Comparison of ENCODE assay signal across 25 cellular contexts in genomic region chr6:11773013-11773412, GRCh38. TPM values are rescaled to one million over a fixed set of nuclear protein-coding genes. Genes with fewer than 3 reads are reported as not detected.
DNase-seq lines count a peak whose midpoint lies in the region; ATAC-seq and TF ChIP-seq lines count a peak whose summit lies in the region.
"Had no signal": no experiment of that assay in that cellular context is flagged by ENCODE, and none has a peak within 500 bp of the region (broad histone marks: within the 10 kb centered on the region; RNA-seq: fewer than 3 reads in every experiment).

No MANE protein-coding gene starts in this region.

- H3K4me3 ChIP-seq in mammary epithelial cell (replicated peaks in 1 of 3; ENCODE audit: insufficient read depth in 1 of 3, low read depth in 2 of 3, low read length in 3 of 3) = no peak overlapping the region
- H3K4me3 ChIP-seq: adrenal gland; BLaER1 treated with 17β-estradiol and CSF1 and Interleukin-3, amounts not matched to agents 10 nM and 100 nM; cardiac muscle cell; MG63; SK-N-MC; upper lobe of left lung had no signal

- peak overlapping the region; percentile 4 for H3K27ac Mint-ChIP-seq in stimulated activated naive CD8-positive, alpha-beta T cell treated with anti-CD3 and anti-CD28 coated beads, Interleukin-15, Interleukin-2, amounts not matched to agents 100 ng/mL and 50 ng/mL, for 24 hours
- peak overlapping the region; percentile 22 for H3K27ac Mint-ChIP-seq in mesothelial cell of epicardium
- H3K27ac Mint-ChIP-seq: activated CD4-positive, alpha-beta memory T cell treated with anti-CD3 and anti-CD28 coated beads for 36 hours; IgD-negative memory B cell; T-helper 2 cell treated with Interferon-gamma antibody and Interleukin-4, amounts not matched to agents 5 μg/mL and 100 μg/mL, for 36 hours; WTC11 had no signal

- no peaks in the 10 kb centered on the region for H3K36me3 ChIP-seq in mammary epithelial cell (ENCODE audit: insufficient read depth, low read length)
- H3K36me3 ChIP-seq: adrenal gland; BLaER1 treated with 17β-estradiol and CSF1 and Interleukin-3, amounts not matched to agents 10 nM and 100 nM; cardiac muscle cell; MG63; upper lobe of left lung had no signal

- no peaks in the 10 kb centered on the region for H3K9me3 Mint-ChIP-seq in stimulated activated naive CD8-positive, alpha-beta T cell treated with anti-CD3 and anti-CD28 coated beads, Interleukin-15, Interleukin-2, amounts not matched to agents 100 ng/mL and 50 ng/mL, for 24 hours
- no peaks in the 10 kb centered on the region for H3K9me3 Mint-ChIP-seq in mesothelial cell of epicardium
- H3K9me3 Mint-ChIP-seq: activated CD4-positive, alpha-beta memory T cell treated with anti-CD3 and anti-CD28 coated beads for 36 hours; nephron progenitor cell; T-helper 2 cell treated with Interferon-gamma antibody and Interleukin-4, amounts not matched to agents 5 μg/mL and 100 μg/mL, for 36 hours; WTC11 had no signal

- H3K4me1 Mint-ChIP-seq in stimulated activated naive CD8-positive, alpha-beta T cell treated with anti-CD3 and anti-CD28 coated beads, Interleukin-15, Interleukin-2, amounts not matched to agents 100 ng/mL and 50 ng/mL, for 24 hours (ENCODE audit: low read depth) = peaks cover 31% of the 10 kb centered on the region
- H3K4me1 Mint-ChIP-seq in mesothelial cell of epicardium = peaks cover 34% of the 10 kb centered on the region

- H3K4me3 Mint-ChIP-seq in stimulated activated naive CD8-positive, alpha-beta T cell treated with anti-CD3 and anti-CD28 coated beads, Interleukin-15, Interleukin-2, amounts not matched to agents 100 ng/mL and 50 ng/mL, for 24 hours = no peak overlapping the region
- H3K4me3 Mint-ChIP-seq in mesothelial cell of epicardium = no peak overlapping the region
- H3K4me3 Mint-ChIP-seq: activated CD4-positive, alpha-beta memory T cell treated with anti-CD3 and anti-CD28 coated beads for 36 hours; IgD-negative memory B cell; nephron progenitor cell; T-helper 2 cell treated with Interferon-gamma antibody and Interleukin-4, amounts not matched to agents 5 μg/mL and 100 μg/mL, for 36 hours; WTC11 had no signal

- H3K36me3 Mint-ChIP-seq in stimulated activated naive CD8-positive, alpha-beta T cell treated with anti-CD3 and anti-CD28 coated beads, Interleukin-15, Interleukin-2, amounts not matched to agents 100 ng/mL and 50 ng/mL, for 24 hours (ENCODE audit: low read depth) = no peaks in the 10 kb centered on the region
- H3K36me3 Mint-ChIP-seq in mesothelial cell of epicardium = no peaks in the 10 kb centered on the region
- H3K36me3 Mint-ChIP-seq: activated CD4-positive, alpha-beta memory T cell treated with anti-CD3 and anti-CD28 coated beads for 36 hours; IgD-negative memory B cell; WTC11 had no signal

- dilution Hi-C loops in mammary epithelial cell (cut with HindIII; ENCODE audit: low sequenced_read_pairs) = loop anchor here (5.0 kb wide), 1 partner anchor 104 kb away; no protein-coding TSS in a partner anchor

- H2AFZ ChIP-seq in mammary epithelial cell (ENCODE audit: low read depth, low read length) = peak overlapping the region; percentile 60

- no peaks in the 10 kb centered on the region for H4K20me1 ChIP-seq in mammary epithelial cell (ENCODE audit: insufficient read depth, low read length)
- H4K20me1 ChIP-seq: BLaER1 treated with 17β-estradiol and CSF1 and Interleukin-3, amounts not matched to agents 10 nM and 100 nM had no signal

- WGBS in mammary epithelial cell (ENCODE audit: low coverage, missing lambda C conversion rate) = 90% methylated on average over 5 of the region's 5 CpGs

- DNase-seq in stimulated activated naive CD8-positive, alpha-beta T cell treated with anti-CD3 and anti-CD28 coated beads, Interleukin-15, Interleukin-2, amounts not matched to agents 100 U/mL and 50 U/mL, for 24 hours = no peak
- DNase-seq in mammary epithelial cell (no peak), mesothelial cell of epicardium (ENCODE audit: low spot score in 2 of 2, unreplicated experiment in 2 of 2) (no peak), inferior parietal cortex (ENCODE audit: extremely low spot score) (no peak), NCI-H1694 treated with DMSO at 0.1 percent for 48 hours (lab: John Stamatoyannopoulos, UW) (no peak), hepatic stellate cell (ENCODE audit: low spot score) (no peak), SHP77 treated with DMSO at 0.1 percent for 48 hours (lab: John Stamatoyannopoulos, UW) (no peak)
- DNase-seq: activated gamma-delta T cell treated with Interleukin-2 at 50 U/mL for 16 hours; adrenal gland; NCI-H1930; NCI-H345; nephron progenitor cell; posterior cingulate gyrus; small intestine; stimulated activated CD4-positive, alpha-beta T cell treated with anti-CD3 and anti-CD28 coated beads, Interleukin-2, amount 100 ng/mL, for 48 hours; upper lobe of left lung had no signal

- no peaks in the 10 kb centered on the region for H3K27me3 Mint-ChIP-seq in stimulated activated naive CD8-positive, alpha-beta T cell treated with anti-CD3 and anti-CD28 coated beads, Interleukin-15, Interleukin-2, amounts not matched to agents 100 ng/mL and 50 ng/mL, for 24 hours
- no peaks in the 10 kb centered on the region for H3K27me3 Mint-ChIP-seq in mesothelial cell of epicardium (ENCODE audit: low read depth)

- CTCF ChIA-PET in mammary epithelial cell (lab: Charles Lee; ENCODE audit: low non-redundant PET) = interaction anchor here (0.6 kb wide), 1 partner anchor 64 kb away, joined by 3 read pairs; no protein-coding TSS in a partner anchor

- TF ChIP-seq CTCF in mammary epithelial cell (conservative IDR thresholded peaks at IDR 0.05 in 1 of 2, IDR thresholded peaks at IDR 0.05 in 1 of 2; ENCODE audit: extremely low read depth in 1 of 2, insufficient read depth in 1 of 2, low read depth in 1 of 2, low read length in 2 of 2) (no peak), mesothelial cell of epicardium (IDR thresholded peaks at IDR 0.05; ENCODE audit: unreplicated experiment) (no peak)

- H3K4me1 ChIP-seq in mammary epithelial cell (ENCODE audit: insufficient read depth, low read length) = peaks cover 54% of the 10 kb centered on the region

- ATAC-seq in stimulated activated naive CD8-positive, alpha-beta T cell treated with anti-CD3 and anti-CD28 coated beads, Interleukin-15, Interleukin-2, amounts not matched to agents 100 U/mL and 50 U/mL, for 24 hours = no peak
- ATAC-seq: WTC11 had no signal

- H3K9ac ChIP-seq in mammary epithelial cell (ENCODE audit: insufficient read depth, low read length) = peak overlapping the region; percentile 64
- H3K9ac ChIP-seq: BLaER1 treated with 17β-estradiol and CSF1 and Interleukin-3, amounts not matched to agents 10 nM and 100 nM had no signal

- H3K79me2 ChIP-seq in mammary epithelial cell (ENCODE audit: insufficient read depth, low read length) = no peaks in the 10 kb centered on the region

- H3K27me3 ChIP-seq in mammary epithelial cell (ENCODE audit: insufficient read depth, low read length) = no peaks in the 10 kb centered on the region
- H3K27me3 ChIP-seq: adrenal gland; BLaER1 treated with 17β-estradiol and CSF1 and Interleukin-3, amounts not matched to agents 10 nM and 100 nM; cardiac muscle cell; MG63; upper lobe of left lung had no signal

- in situ Hi-C loops in mammary epithelial cell (cut with MboI; ENCODE audit: low sequenced_read_pairs in 2 of 2) = loop anchor here (5.0 to 25.0 kb wide), 2 partner anchors 34 to 239 kb away; partner anchors contain the start of gene HIVEP1 (in 1 of the 2)

- H3K9me3 ChIP-seq in mammary epithelial cell (replicated peaks; ENCODE audit: insufficient read depth, low read length) = no peaks in the 10 kb centered on the region
- H3K9me3 ChIP-seq: adrenal gland, MG63, upper lobe of left lung had no signal

- intact Hi-C loops in mammary epithelial cell (cut with micrococcal nuclease) = loop anchor here (10.0 kb wide), 2 partner anchors 188 to 462 kb away; no protein-coding TSS in a partner anchor

- BruUV-seq in mammary epithelial cell (replicated peaks; lab: Mats Ljungman, UMichigan) = no TSS peak

- H3K4me2 ChIP-seq in mammary epithelial cell (ENCODE audit: insufficient read depth, low read depth, low read length) = peak overlapping the region; percentile 53

- peak overlapping the region; percentile 99 for H3K27ac ChIP-seq in mammary epithelial cell (ENCODE audit: insufficient read depth, low read depth, low read length)
- H3K27ac ChIP-seq: adrenal gland, cardiac muscle cell, SK-N-MC, upper lobe of left lung had no signal

RNA-seq across cellular contexts. Expression of gene ADTRP, which starts 5.6 kb away (rescaled TPM):
- 10 to 100 TPM; 46.6 to 74.0 TPM for total RNA-seq in mammary epithelial cell
- polyA plus RNA-seq in mammary epithelial cell = 53.6 TPM
- polyA minus RNA-seq in mammary epithelial cell = 54.0 TPM
- 3.4 to 4.0 TPM (median 3.8 TPM) in 3 replicates for total RNA-seq in mesothelial cell of epicardium
- total RNA-seq: cardiac muscle cell had no signal
- polyA plus RNA-seq: cardiac muscle cell had no signal
